ENCODE assay signal across 12 cellular contexts in the genomic region with DNA sequence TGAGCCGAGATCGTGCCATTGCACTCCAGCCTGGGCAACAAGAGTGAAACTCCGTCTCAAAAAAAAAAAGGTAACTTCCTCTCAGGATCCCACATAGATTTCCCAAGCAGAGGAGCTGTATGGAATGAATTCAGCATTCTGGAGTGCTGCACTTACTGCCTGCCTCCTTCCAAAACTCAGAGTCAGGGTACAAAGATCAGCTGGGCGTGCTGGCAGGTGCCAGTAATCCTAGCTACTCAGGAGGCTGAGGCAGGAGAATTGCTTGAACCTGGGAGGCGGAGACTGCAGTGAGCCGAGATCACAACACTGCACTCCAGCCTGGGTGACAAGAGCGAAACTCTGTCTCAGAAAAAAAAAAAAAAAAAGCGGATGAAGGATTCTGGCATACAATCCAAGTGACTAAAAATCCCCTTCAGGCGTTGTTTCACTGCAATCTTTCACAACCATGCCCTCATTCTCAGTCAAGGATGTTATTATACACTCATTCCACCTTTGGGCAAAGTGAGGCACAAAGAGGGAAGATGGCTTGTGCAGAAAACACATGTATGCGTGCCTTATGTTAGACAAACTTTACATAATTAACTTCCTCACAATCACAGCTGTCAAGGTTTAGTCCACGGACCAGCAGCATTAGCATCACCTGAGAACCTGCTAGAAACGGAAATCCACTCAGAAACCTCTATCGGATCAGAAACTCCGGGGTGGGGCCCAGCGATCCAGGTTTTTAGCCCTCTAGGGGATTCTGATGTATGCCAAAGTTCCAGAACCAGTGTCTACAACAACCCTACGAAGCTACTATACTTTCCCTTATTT. TPM values are rescaled to one million over a fixed set of nuclear protein-coding genes. Genes with fewer than 3 reads are reported as not detected.
DNase-seq lines count a peak whose midpoint lies in the region; ATAC-seq and TF ChIP-seq lines count a peak whose summit lies in the region.
"Had no signal": no experiment of that assay in that cellular context is flagged by ENCODE, and none has a peak within 500 bp of the region (broad histone marks: within the 10 kb centered on the region; RNA-seq: fewer than 3 reads in every experiment).

No MANE protein-coding gene starts in this region.

- no peaks in the 10 kb centered on the region for H3K27me3 ChIP-seq in CD4-positive, alpha-beta T cell (ENCODE audit: control insufficient read depth, insufficient read depth, low read length)
- no peaks in the 10 kb centered on the region for H3K27me3 ChIP-seq in OCI-LY3 (ENCODE audit: low read depth, low read length)
- H3K27me3 ChIP-seq in mesenchymal stem cell (ENCODE audit: control insufficient read depth in 1 of 2, insufficient read depth in 1 of 2, low read length in 2 of 2), result no peaks in the 10 kb centered on the region
- H3K27me3 ChIP-seq in testis, result no peaks in the 10 kb centered on the region
- H3K27me3 ChIP-seq: ovary had no signal

- no peak for TF ChIP-seq CTCF in CD4-positive, alpha-beta T cell (IDR thresholded peaks at IDR 0.05)
- TF ChIP-seq CTCF in OCI-LY3 (IDR thresholded peaks at IDR 0.05; ENCODE audit: low read depth, low read length) (no peak), GM13976 (IDR thresholded peaks at IDR 0.05; ENCODE audit: borderline replicate concordance, control extremely low read depth, extremely low read depth, insufficient read depth, missing control alignments) (no peak), testis (IDR thresholded peaks at IDR 0.05) (no peak)

- no peak overlapping the region for H3K14ac ChIP-seq in mesenchymal stem cell (ENCODE audit: low read length in 2 of 2)

- no peak for ATAC-seq in CD4-positive, alpha-beta T cell (ENCODE audit: poor library complexity)
- no peak for ATAC-seq in central memory CD8-positive, alpha-beta T cell (replicated peaks; ENCODE audit: extremely low read depth, poor library complexity, severe bottlenecking)
- ATAC-seq in naive B cell (ENCODE audit: low read depth in 2 of 2), result no peak
- no peak for ATAC-seq in HG03095 (IDR thresholded peaks at IDR 0.05; ENCODE audit: unreplicated experiment)

- H3K9me3 ChIP-seq in CD4-positive, alpha-beta T cell (ENCODE audit: control insufficient read depth, low read length), result no peaks in the 10 kb centered on the region
- H3K9me3 ChIP-seq in OCI-LY3 (ENCODE audit: insufficient read depth, low read length) (no peaks in the 10 kb centered on the region), mesenchymal stem cell (ENCODE audit: control insufficient read depth, low read length) (no peaks in the 10 kb centered on the region), testis (no peaks in the 10 kb centered on the region)
- H3K9me3 ChIP-seq: ovary had no signal

- H3K4me3 Mint-ChIP-seq in CD4-positive, alpha-beta T cell, result peak overlapping the region; percentile 90
- peak overlapping the region; percentile 80 for H3K4me3 Mint-ChIP-seq in central memory CD8-positive, alpha-beta T cell
- peak overlapping the region; percentile 37 to 98 (median 97) for H3K4me3 Mint-ChIP-seq in naive B cell

- no peak overlapping the region for H4K91ac ChIP-seq in mesenchymal stem cell (ENCODE audit: low read length)

- no peak for TF ChIP-seq POLR2A in testis (IDR thresholded peaks at IDR 0.05)

- no peak overlapping the region for H3K23ac ChIP-seq in mesenchymal stem cell (ENCODE audit: low read length in 2 of 2)

- peaks cover 21% of the 10 kb centered on the region for H3K79me2 ChIP-seq in OCI-LY3 (ENCODE audit: low read length)

- CTCF ChIA-PET in CD4-positive, alpha-beta T cell (lab: Charles Lee), result interaction anchor here (2.1 to 12.8 kb wide), 2 partner anchors 44 to 78 kb away, joined by 6 to 171 read pairs; a partner anchor contains a TSS

- peaks cover 30% of the 10 kb centered on the region for H3K4me1 ChIP-seq in OCI-LY3 (ENCODE audit: low read length)
- peaks cover 22% of the 10 kb centered on the region for H3K4me1 ChIP-seq in mesenchymal stem cell (ENCODE audit: control insufficient read depth, insufficient read depth, low read depth, low read length)
- H3K4me1 ChIP-seq in testis, result peaks cover 15% of the 10 kb centered on the region

- peaks cover 14% of the 10 kb centered on the region for H3K36me3 ChIP-seq in OCI-LY3 (replicated peaks; ENCODE audit: low read depth, low read length)
- H3K36me3 ChIP-seq in mesenchymal stem cell (ENCODE audit: control insufficient read depth in 1 of 2, insufficient read depth in 2 of 2, low read depth in 1 of 2, low read length in 2 of 2), result peaks cover 19 to 21% of the 10 kb centered on the region in 2 experiments
- H3K36me3 ChIP-seq in testis (ENCODE audit: low read depth, missing control alignments), result no peaks in the 10 kb centered on the region
- H3K36me3 ChIP-seq: ovary had no signal

- H2BK12ac ChIP-seq in mesenchymal stem cell (ENCODE audit: low read length in 2 of 2), result no peak overlapping the region

- intact Hi-C loops in CD4-positive, alpha-beta T cell (cut with DNase I, micrococcal nuclease), result loop anchor here in 1 of 2 experiments (2.0 to 10.0 kb wide), 3 partner anchors 76 to 200 kb away; a partner anchor contains a TSS
- intact Hi-C loops in testis (cut with DNase I; ENCODE audit: low total_unique reads), result no loop called here

- POLR2A ChIA-PET in CD4-positive, alpha-beta T cell (lab: Charles Lee), result interaction anchor here (0.7 to 3.4 kb wide), 7 partner anchors 9 to 372 kb away, joined by 3 to 37 read pairs (median 4); a partner anchor contains a TSS

- no peak overlapping the region for H2BK120ac ChIP-seq in mesenchymal stem cell (ENCODE audit: low read depth, low read length)

- in situ Hi-C loops in GM13976 (cut with MboI; ENCODE audit: low sequenced_read_pairs, unreplicated experiment), result no loop called here

- no peaks in the 10 kb centered on the region for H4K20me1 ChIP-seq in OCI-LY3 (ENCODE audit: insufficient read depth, low read length)

- H2AFZ ChIP-seq in OCI-LY3 (ENCODE audit: low read depth, low read length) (peak overlapping the region; percentile 86), mesenchymal stem cell (ENCODE audit: low read depth, low read length) (no peak overlapping the region)

- H2BK15ac ChIP-seq in mesenchymal stem cell (ENCODE audit: low read depth, poor library complexity, severe bottlenecking), result no peak overlapping the region

- H3K4me2 ChIP-seq in OCI-LY3 (ENCODE audit: low read length), result peak overlapping the region; percentile 72
- no peak overlapping the region for H3K4me2 ChIP-seq in mesenchymal stem cell (ENCODE audit: low read length, poor library complexity, severe bottlenecking)

- H3K79me1 ChIP-seq in mesenchymal stem cell (replicated peaks; ENCODE audit: low read length, poor library complexity, severe bottlenecking), result peaks cover 17% of the 10 kb centered on the region

- H4K8ac ChIP-seq in mesenchymal stem cell (ENCODE audit: low read length), result no peak overlapping the region

- H3K4me3 ChIP-seq in OCI-LY3 (ENCODE audit: low read length) (0 out of 2 replicates have a peak overlapping the region, but pooled peaks have one; percentile 92), mesenchymal stem cell (ENCODE audit: insufficient read depth in 1 of 2, low read depth in 1 of 2, low read length in 2 of 2) (no peak overlapping the region), testis (peak overlapping the region in 1 of 2 donors; percentile 92)

- peaks cover 32% of the 10 kb centered on the region for H3K4me1 Mint-ChIP-seq in CD4-positive, alpha-beta T cell (ENCODE audit: low read depth)
- H3K4me1 Mint-ChIP-seq in central memory CD8-positive, alpha-beta T cell, result peaks cover 37% of the 10 kb centered on the region
- H3K4me1 Mint-ChIP-seq in naive B cell, result peaks cover 28 to 41% (median 38%) of the 10 kb centered on the region in 3 donors

- no peak overlapping the region for H3K18ac ChIP-seq in mesenchymal stem cell (ENCODE audit: low read depth in 1 of 2, low read length in 2 of 2)

- H3K9ac ChIP-seq in OCI-LY3 (ENCODE audit: low read length) (no peak overlapping the region), mesenchymal stem cell (ENCODE audit: low read length) (no peak overlapping the region)

- no peaks in the 10 kb centered on the region for H3K27me3 Mint-ChIP-seq in CD4-positive, alpha-beta T cell
- no peaks in the 10 kb centered on the region for H3K27me3 Mint-ChIP-seq in central memory CD8-positive, alpha-beta T cell
- H3K27me3 Mint-ChIP-seq in naive B cell, result no peaks in the 10 kb centered on the region

- H3K4ac ChIP-seq in mesenchymal stem cell (ENCODE audit: low read depth in 1 of 2, low read length in 2 of 2), result no peak overlapping the region

- no peak overlapping the region for H3K27ac ChIP-seq in CD4-positive, alpha-beta T cell (ENCODE audit: low read depth, low read length)
- no peak overlapping the region for H3K27ac ChIP-seq in OCI-LY3 (ENCODE audit: low read length)
- H3K27ac ChIP-seq in mesenchymal stem cell (ENCODE audit: low read length, poor library complexity, severe bottlenecking), result no peak overlapping the region
- H3K27ac ChIP-seq in testis, result no peak overlapping the region
- H3K27ac ChIP-seq: ovary had no signal

- DNase-seq in CD4-positive, alpha-beta T cell, result no peak
- DNase-seq in central memory CD8-positive, alpha-beta T cell (ENCODE audit: low spot score in 2 of 2), result no peak
- DNase-seq in naive B cell (no peak), GM13976 (ENCODE audit: low spot score) (no peak), mesenchymal stem cell (no peak), testis (no peak)
- DNase-seq: amniotic stem cell, NCI-H524 treated with DMSO at 0.1 percent for 48 hours, ovary, Right ventricle myocardium superior had no signal

- 88% methylated on average over 15 of the region's 16 CpGs for WGBS in mesenchymal stem cell
- WGBS in testis, 2 donors, result 62 to 73% methylated on average over 16 of the region's 16 CpGs

- H3K36me3 Mint-ChIP-seq in CD4-positive, alpha-beta T cell (ENCODE audit: low read depth), result peaks cover 22% of the 10 kb centered on the region
- peaks cover 15% of the 10 kb centered on the region for H3K36me3 Mint-ChIP-seq in central memory CD8-positive, alpha-beta T cell (ENCODE audit: insufficient read depth)
- peaks cover 0 to 8% of the 10 kb centered on the region in 2 donors for H3K36me3 Mint-ChIP-seq in naive B cell

- H3K9me3 Mint-ChIP-seq in CD4-positive, alpha-beta T cell, result no peaks in the 10 kb centered on the region
- no peaks in the 10 kb centered on the region for H3K9me3 Mint-ChIP-seq in central memory CD8-positive, alpha-beta T cell
- H3K9me3 Mint-ChIP-seq in naive B cell, result no peaks in the 10 kb centered on the region

- no peak overlapping the region for H2AK5ac ChIP-seq in mesenchymal stem cell (ENCODE audit: low read length, severe bottlenecking)

- H2BK5ac ChIP-seq in mesenchymal stem cell (ENCODE audit: low read depth, low read length, poor library complexity, severe bottlenecking), result no peak overlapping the region

- H3K27ac Mint-ChIP-seq in CD4-positive, alpha-beta T cell, result no peak overlapping the region
- H3K27ac Mint-ChIP-seq in central memory CD8-positive, alpha-beta T cell (ENCODE audit: low read depth), result no peak overlapping the region
- H3K27ac Mint-ChIP-seq in naive B cell, result peak overlapping the region in 3 of 6 donors; percentile 52 to 98 (median 97)

RNA-seq across cellular contexts. Expression of a gene that starts 1.1 kb away (rescaled TPM):
- total RNA-seq in CD4-positive, alpha-beta T cell, result 10 to 100 TPM; 24.3 to 26.2 TPM
- polyA plus RNA-seq in naive B cell (ENCODE audit: low read depth in 6 of 6) (10 to 100 TPM; 35.7 to 60.6 (median 40.2) TPM), testis (ENCODE audit: insufficient read depth, low read depth, low replicate concordance) (76.2 TPM)
- 14.9 TPM for polyA plus RNA-seq in mesenchymal stem cell (2013, experiment 1 of 2)
- polyA plus RNA-seq in mesenchymal stem cell (2013, experiment 2 of 2), result 13.9 TPM
- 10 to 100 TPM; 46.6 to 51.2 TPM for total RNA-seq in testis

RNA-seq across cellular contexts. Expression of a gene that starts 9.6 kb away (rescaled TPM):
- 10 to 100 TPM; 85.1 to 93.7 TPM for total RNA-seq in CD4-positive, alpha-beta T cell
- polyA plus RNA-seq in naive B cell (ENCODE audit: low read depth in 6 of 6) (10 to 100 TPM in 4 of 6 donors, 1 to 10 TPM in 2; 4.1 to 35.3 (median 12.8) TPM), testis (ENCODE audit: insufficient read depth, low read depth, low replicate concordance) (681 TPM)
- polyA plus RNA-seq in mesenchymal stem cell (2013, experiment 1 of 2), result 4,707 TPM
- 4,802 TPM for polyA plus RNA-seq in mesenchymal stem cell (2013, experiment 2 of 2)
- 100 to 1,000 TPM; 466 to 960 TPM for total RNA-seq in testis

RNA-seq across cellular contexts. Expression of a gene that starts 11.8 kb away (rescaled TPM):
- 10 to 100 TPM in 1 of 2 experiments, 1 to 10 TPM in 1; 9.0 to 10.1 TPM for total RNA-seq in CD4-positive, alpha-beta T cell
- polyA plus RNA-seq in naive B cell (ENCODE audit: low read depth in 6 of 6), result 10 to 100 TPM; 13.7 to 19.5 (median 16.2) TPM
- polyA plus RNA-seq in mesenchymal stem cell (2013, experiment 1 of 2), result 67.0 TPM
- polyA plus RNA-seq in mesenchymal stem cell (2013, experiment 2 of 2), result 64.8 TPM
- total RNA-seq in testis, result 10 to 100 TPM; 74.0 to 80.2 TPM
- 52.9 TPM for polyA plus RNA-seq in testis (ENCODE audit: insufficient read depth, low read depth, low replicate concordance)

RNA-seq across cellular contexts. Expression of a gene that starts 26.5 kb away (rescaled TPM):
- 1 to 10 TPM; 1.5 TPM for total RNA-seq in CD4-positive, alpha-beta T cell
- polyA plus RNA-seq in naive B cell (ENCODE audit: low read depth in 6 of 6) (10 to 100 TPM in 1 of 6 donors, 1 to 10 TPM in 5; 4.0 to 14.3 (median 7.6) TPM), testis (ENCODE audit: insufficient read depth, low read depth, low replicate concordance) (51.9 TPM)
- polyA plus RNA-seq in mesenchymal stem cell (2013, experiment 1 of 2), result 7.5 TPM
- polyA plus RNA-seq in mesenchymal stem cell (2013, experiment 2 of 2), result 6.7 TPM
- total RNA-seq in testis, result 100 to 1,000 TPM in 1 of 2 donors, 10 to 100 TPM in 1; 95.7 to 117 TPM

RNA-seq across cellular contexts. Expression of a gene that starts 45.5 kb away (rescaled TPM):
- 10 to 100 TPM; 46.9 to 49.0 TPM for total RNA-seq in CD4-positive, alpha-beta T cell
- 1 to 10 TPM; 2.7 to 8.0 (median 3.2) TPM for polyA plus RNA-seq in naive B cell (ENCODE audit: low read depth in 6 of 6)
- 15.4 TPM for polyA plus RNA-seq in mesenchymal stem cell (2013, experiment 1 of 2)
- polyA plus RNA-seq in mesenchymal stem cell (2013, experiment 2 of 2), result 15.0 TPM
- total RNA-seq in testis, result 10 to 100 TPM; 15.7 to 23.6 TPM
- 11.9 TPM for polyA plus RNA-seq in testis (ENCODE audit: insufficient read depth, low read depth, low replicate concordance)

Comparison
In these comparisons a context has a peak if more than half of its experiments do, and no peak if none do; other contexts are left out.
1. RNA of a gene that starts 9.6 kb away (total RNA-seq): 466 to 960 TPM in testis; 85.1 to 93.7 TPM in CD4-positive, alpha-beta T cell; every median in the first group is over 4 times any median in the second.
2. RNA of a gene that starts 11.8 kb away (total RNA-seq): 74.0 to 80.2 TPM in testis; 9.0 to 10.1 TPM in CD4-positive, alpha-beta T cell; every median in the first group is over 4 times any median in the second.
3. Peak in every context shown above with its lines, with median percentiles within 50 percentile points of each other: H3K4me3 Mint-ChIP-seq.